9 cellular contexts compared by ENCODE assay signal in genomic region chr2:191501390-191502168, GRCh38.
DNase-seq lines count a peak whose midpoint lies in the region; ATAC-seq, FAIRE-seq and TF ChIP-seq lines count a peak whose summit lies in the region.
"Had no signal": no experiment of that assay in that cellular context is flagged by ENCODE, and none has a peak within 500 bp of the region (broad histone marks: within the 10 kb centered on the region; RNA-seq: fewer than 3 reads in every experiment).

No MANE protein-coding gene starts in this region.

- intact Hi-C loops in esophagus muscularis mucosa (cut with DNase I) (loop anchor here (5.0 kb wide), 3 partner anchors 279 to 449 kb away; no protein-coding TSS in a partner anchor), pancreas (cut with DNase I) (loop anchor here in 2 of 3 donors (5.0 to 10.0 kb wide), 2 partner anchors 267 to 334 kb away; no protein-coding TSS in a partner anchor)

- H3K4me3 ChIP-seq in esophagus muscularis mucosa (no peak overlapping the region), pancreas (no peak overlapping the region)

- H3K4me1 ChIP-seq in esophagus muscularis mucosa (peaks cover 4 to 11% (median 7%) of the 10 kb centered on the region in 4 donors), pancreas (peaks cover 12 to 23% (median 18%) of the 10 kb centered on the region in 3 donors)

- H3K36me3 ChIP-seq in esophagus muscularis mucosa (no peaks in the 10 kb centered on the region), pancreas (no peaks in the 10 kb centered on the region)

- DNase-seq in D721Med (ENCODE audit: insufficient read length, low spot score): no peak
- DNase-seq in NCI-H460 (ENCODE audit: extremely low read depth, low read depth): peak; percentile 38
- no peak for DNase-seq in esophagus muscularis mucosa (ENCODE audit: extremely low spot score)
- DNase-seq in pancreas: no peak
- DNase-seq in occipital lobe (lab: John Stamatoyannopoulos, UW): no peak
- no peak for DNase-seq in activated T-cell treated with anti-CD3 and anti-CD28 coated beads for 4 hours
- no peak for DNase-seq in COLO668 (lab: John Stamatoyannopoulos, UW; ENCODE audit: unreplicated experiment)
- DNase-seq: activated gamma-delta T cell treated with Interleukin-2 at 50 U/mL for 16 hours had no signal

- ATAC-seq in pancreas: peak; percentile 71 to 89 (median 82)
- ATAC-seq in GM21619 (IDR thresholded peaks at IDR 0.05; ENCODE audit: unreplicated experiment): no peak

- H3K9me3 ChIP-seq in esophagus muscularis mucosa: no peaks in the 10 kb centered on the region
- H3K9me3 ChIP-seq in pancreas: no peaks in the 10 kb centered on the region

- H3K27me3 ChIP-seq in esophagus muscularis mucosa (no peaks in the 10 kb centered on the region), pancreas (no peaks in the 10 kb centered on the region)

- TF ChIP-seq CTCF in D721Med (IDR thresholded peaks at IDR 0.05; ENCODE audit: insufficient read depth, missing control alignments) (peak; percentile 72), esophagus muscularis mucosa (IDR thresholded peaks at IDR 0.05) (peak; percentile 56 to 62 (median 61)), pancreas (IDR thresholded peaks at IDR 0.05) (peak in 3 of 4 donors; percentile 49 to 60 (median 50))

- 53% methylated on average over 5 of the region's 5 CpGs for WGBS in esophagus muscularis mucosa
- WGBS in pancreas, 2 donors: 25 to 39% methylated on average over 5 of the region's 5 CpGs

- FAIRE-seq in D721Med (lab: Jason Lieb, UNC) (no peak), pancreas (lab: Jason Lieb, UNC) (peak; percentile 85)

- TF ChIP-seq EP300 in esophagus muscularis mucosa (IDR thresholded peaks at IDR 0.05): no peak

- H3K27ac ChIP-seq in esophagus muscularis mucosa (replicated peaks in 1 of 4): peak overlapping the region in 2 of 4 donors; percentile 2 to 15
- peak overlapping the region in 2 of 4 donors; percentile 13 to 30 for H3K27ac ChIP-seq in pancreas

- no peak for TF ChIP-seq POLR2A in esophagus muscularis mucosa (IDR thresholded peaks at IDR 0.05; ENCODE audit: low read depth)
